8 cellular contexts compared by ENCODE assay signal in genomic region chr20:35741892-35742740, GRCh38. TPM values are rescaled to one million over a fixed set of nuclear protein-coding genes. Genes with fewer than 3 reads are reported as not detected.
DNase-seq lines count a peak whose midpoint lies in the region; ATAC-seq and TF ChIP-seq lines count a peak whose summit lies in the region.

RBM39 (minus strand) TSS chr20:35742260; CDS start chr20:35740874, 1,386 bp downstream.

- H3K4me3 ChIP-seq in AG04450 (ENCODE audit: low read depth, low read length) (peak within 1 kb of the TSS; percentile 89), breast epithelium (peak within 1 kb of the TSS; percentile 79 to 87 (median 86)), iPS-18a (ENCODE audit: low read length) (peak within 1 kb of the TSS; percentile 93), skeletal muscle tissue (ENCODE audit: low read length in 3 of 3) (peak within 1 kb of the TSS; percentile 84 to 92 (median 89))

- TF ChIP-seq CTCF in AG04450 (IDR thresholded peaks at IDR 0.05; ENCODE audit: low read depth, low read length) (peak; percentile 52), VCaP (conservative IDR thresholded peaks at IDR 0.05) (peak; percentile 35), breast epithelium (IDR thresholded peaks at IDR 0.05) (peak; percentile 57 to 61 (median 58))

- ATAC-seq in GM18870 (IDR thresholded peaks at IDR 0.05; ENCODE audit: unreplicated experiment) (peak; percentile 85), HG03135 (IDR thresholded peaks at IDR 0.05; ENCODE audit: unreplicated experiment) (peak; percentile 85)

- CTCF ChIA-PET in AG04450 (lab: Charles Lee) = interaction anchor here (0.6 to 1.3 kb wide), 10 partner anchors 13 to 212 kb away, joined by 3 to 7 read pairs (median 3); partner anchors contain the start of gene SCAND1

- POLR2A ChIA-PET in AG04450 (lab: Yijun Ruan, JAX) = interaction anchor here (0.5 to 2.6 kb wide), 47 partner anchors 8 to 724 kb away, joined by 3 to 71 read pairs (median 4); partner anchors contain the start of genes NFS1, PHF20, ROMO1 and SCAND1

- H3K27me3 ChIP-seq in AG04450 (ENCODE audit: control insufficient read depth, insufficient read depth, low read length) = no peaks in the 10 kb centered on the region
- H3K27me3 ChIP-seq in breast epithelium = no peaks in the 10 kb centered on the region
- no peaks in the 10 kb centered on the region for H3K27me3 ChIP-seq in iPS-18a (ENCODE audit: control insufficient read depth, insufficient read depth, low read length)
- no peaks in the 10 kb centered on the region for H3K27me3 ChIP-seq in skeletal muscle tissue (ENCODE audit: control insufficient read depth in 3 of 3, insufficient read depth in 3 of 3, low read length in 3 of 3)

- H3K27ac ChIP-seq in AG04450 (ENCODE audit: low read depth, low read length) (peak within 1 kb of the TSS; percentile 99), VCaP (peak within 1 kb of the TSS; percentile 100), breast epithelium (peak within 1 kb of the TSS; percentile 99 to 100), iPS-18a (ENCODE audit: low read length) (peak within 1 kb of the TSS; percentile 97), skeletal muscle tissue (ENCODE audit: low read depth, low read length) (peak within 1 kb of the TSS; percentile 100)

- peaks cover 0 to 7% of the 10 kb centered on the region in 2 donors for H3K4me1 ChIP-seq in breast epithelium
- peaks cover 17% of the 10 kb centered on the region for H3K4me1 ChIP-seq in iPS-18a (ENCODE audit: control insufficient read depth, low read depth, low read length)
- peaks cover 14 to 27% (median 22%) of the 10 kb centered on the region in 3 donors for H3K4me1 ChIP-seq in skeletal muscle tissue (ENCODE audit: control insufficient read depth in 3 of 3, insufficient read depth in 3 of 3, low read length in 3 of 3)

- peak within 1 kb of the TSS; percentile 100 for H3K9ac ChIP-seq in iPS-18a (ENCODE audit: low read length)
- peak within 1 kb of the TSS; percentile 100 for H3K9ac ChIP-seq in skeletal muscle tissue (ENCODE audit: low read depth in 1 of 3, low read length in 3 of 3)

- H3K9me3 ChIP-seq in AG04450 (ENCODE audit: control insufficient read depth, insufficient read depth, low read length) (peaks cover 4% of the 10 kb centered on the region; the same call in 1 of the 2 replicates), breast epithelium (no peaks in the 10 kb centered on the region), iPS-18a (ENCODE audit: control insufficient read depth, low read depth, low read length) (no peaks in the 10 kb centered on the region), skeletal muscle tissue (ENCODE audit: control insufficient read depth in 3 of 3, low read length in 3 of 3) (no peaks in the 10 kb centered on the region)

- peak; percentile 100 for DNase-seq in AG04450 (ENCODE audit: low read depth, low spot score)
- DNase-seq in NCI-H2196 treated with DMSO at 0.1 percent for 48 hours (lab: John Stamatoyannopoulos, UW; ENCODE audit: unreplicated experiment) = peak; percentile 100
- peak; percentile 100 for DNase-seq in breast epithelium (ENCODE audit: low spot score in 2 of 2)

- intact Hi-C loops in breast epithelium (cut with DNase I; ENCODE audit: low total_unique reads) = no loop called here

- peaks cover 9% of the 10 kb centered on the region for H3K36me3 ChIP-seq in breast epithelium
- peaks cover 31% of the 10 kb centered on the region for H3K36me3 ChIP-seq in iPS-18a (ENCODE audit: control insufficient read depth, low read depth, low read length)
- peaks cover 21 to 32% (median 25%) of the 10 kb centered on the region in 3 donors for H3K36me3 ChIP-seq in skeletal muscle tissue (ENCODE audit: control insufficient read depth in 3 of 3, insufficient read depth in 3 of 3, low read length in 3 of 3)

- TF ChIP-seq POLR2A in breast epithelium (IDR thresholded peaks at IDR 0.05) = peak; percentile 96

RNA-seq across cellular contexts. Expression of gene RBM39, which starts in this region (rescaled TPM):
- polyA plus RNA-seq in AG04450 (2011; rRNA removed) = 144 and 162 TPM in 2 replicates
- 113 and 190 TPM in 2 replicates for polyA minus RNA-seq in AG04450 (2011; rRNA and poly(A)+ RNA removed)
- 100 to 1,000 TPM; 305 to 660 (median 527) TPM for total RNA-seq in breast epithelium
- total RNA-seq in skeletal muscle tissue = 407 TPM

Comparison
In these comparisons a context has a peak if more than half of its experiments do, and no peak if none do; other contexts are left out.
1. Peak in every context shown above with its lines: DNase-seq, ATAC-seq, H3K4me3 ChIP-seq and H3K27ac ChIP-seq.